In the genomic region with DNA sequence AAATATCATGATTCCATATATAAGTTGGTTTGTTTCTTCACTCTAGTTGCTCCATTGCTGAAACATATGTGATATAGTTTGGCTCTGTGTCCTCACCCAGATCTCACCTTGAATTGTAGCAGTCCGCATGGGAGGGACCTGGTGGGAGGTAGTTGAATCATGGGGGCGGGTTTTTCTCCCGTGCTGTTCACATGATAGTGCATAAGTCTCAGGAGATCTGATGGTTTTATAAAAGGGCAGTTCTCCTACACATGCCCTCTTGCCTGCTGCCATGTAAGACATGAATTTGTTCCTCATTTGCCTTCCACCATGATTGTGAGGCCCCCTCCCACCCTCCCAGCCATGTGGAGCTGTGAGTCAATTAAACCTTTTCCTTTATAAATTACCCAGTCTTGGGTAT, we compare ENCODE assay signal across 30 cellular contexts.
"Had no signal": no experiment of that assay in that cellular context is flagged by ENCODE, and none has a peak within 500 bp of the region (broad histone marks: within the 10 kb centered on the region; RNA-seq: fewer than 3 reads in every experiment).

No MANE protein-coding gene starts in this region.

- H3K27me3 ChIP-seq: ascending aorta, cardiac muscle cell had no signal

- H3K36me3 Mint-ChIP-seq: activated CD8-positive, alpha-beta memory T cell treated with anti-CD3 and anti-CD28 coated beads, Interleukin-2, amount 10 ng/mL, durations not matched to agents 7 days and 5 days; activated naive CD4-positive, alpha-beta T cell treated with anti-CD3 and anti-CD28 coated beads, Interleukin-2, amount 10 ng/mL, durations not matched to agents 7 days and 5 days; activated naive CD4-positive, alpha-beta T cell treated with anti-CD3 and anti-CD28 coated beads, Interleukin-2, amount 50 U/mL, for 24 hours; activated naive CD8-positive, alpha-beta T cell; activated naive CD8-positive, alpha-beta T cell treated with anti-CD3 and anti-CD28 coated beads, Interleukin-2, amount 10 ng/mL, durations not matched to agents 7 days and 5 days; brain; WTC11 had no signal

- H3K27ac ChIP-seq: ascending aorta, cardiac muscle cell, WERI-Rb-1 had no signal

- H3K9me3 ChIP-seq: ascending aorta had no signal

- H3K9me3 Mint-ChIP-seq: brain; central memory CD8-positive, alpha-beta T cell; WTC11 had no signal

- H3K4me1 ChIP-seq: ascending aorta had no signal

- H3K27me3 Mint-ChIP-seq: activated CD4-positive, alpha-beta memory T cell treated with anti-CD3 and anti-CD28 coated beads, Interleukin-2, amount 10 ng/mL, durations not matched to agents 7 days and 5 days; activated CD4-positive, alpha-beta T cell treated with anti-CD3 and anti-CD28 coated beads for 36 hours; activated CD4-positive, alpha-beta T cell treated with anti-CD3 and anti-CD28 coated beads, Interleukin-2, amount 10 ng/mL, durations not matched to agents 7 days and 5 days; activated CD8-positive, alpha-beta memory T cell treated with anti-CD3 and anti-CD28 coated beads, Interleukin-2, amount 10 ng/mL, durations not matched to agents 7 days and 5 days; activated naive CD4-positive, alpha-beta T cell treated with anti-CD3 and anti-CD28 coated beads, Interleukin-2, amount 10 ng/mL, durations not matched to agents 7 days and 5 days; activated naive CD4-positive, alpha-beta T cell treated with anti-CD3 and anti-CD28 coated beads, Interleukin-2, amount 50 U/mL, for 24 hours; activated naive CD8-positive, alpha-beta T cell treated with anti-CD3 and anti-CD28 coated beads, Interleukin-2, amount 10 ng/mL, durations not matched to agents 7 days and 5 days; activated naive CD8-positive, alpha-beta T cell treated with anti-CD3 and anti-CD28 coated beads, Interleukin-2, amount 50 U/mL, for 24 hours; activated T-cell treated with anti-CD3 and anti-CD28 coated beads, Interleukin-2, amount 50 U/mL, for 24 hours; brain; central memory CD8-positive, alpha-beta T cell; T-helper 17 cell had no signal

- H3K4me3 ChIP-seq: ascending aorta, cardiac muscle cell had no signal

- H3K36me3 ChIP-seq: ascending aorta, cardiac muscle cell, WERI-Rb-1 had no signal

- H3K4me3 Mint-ChIP-seq: activated CD4-positive, alpha-beta memory T cell treated with anti-CD3 and anti-CD28 coated beads, Interleukin-2, amount 10 ng/mL, durations not matched to agents 7 days and 5 days; activated CD4-positive, alpha-beta T cell treated with anti-CD3 and anti-CD28 coated beads for 36 hours; activated CD4-positive, alpha-beta T cell treated with anti-CD3 and anti-CD28 coated beads, Interleukin-2, amount 10 ng/mL, durations not matched to agents 7 days and 5 days; activated CD8-positive, alpha-beta memory T cell treated with anti-CD3 and anti-CD28 coated beads, Interleukin-2, amount 10 ng/mL, durations not matched to agents 7 days and 5 days; activated CD8-positive, alpha-beta T cell treated with anti-CD3 and anti-CD28 coated beads, Interleukin-2, amount 10 ng/mL, durations not matched to agents 7 days and 5 days; activated naive CD4-positive, alpha-beta T cell treated with anti-CD3 and anti-CD28 coated beads, Interleukin-2, amount 10 ng/mL, durations not matched to agents 7 days and 5 days; activated naive CD4-positive, alpha-beta T cell treated with anti-CD3 and anti-CD28 coated beads, Interleukin-2, amount 50 U/mL, for 24 hours; activated naive CD8-positive, alpha-beta T cell; activated naive CD8-positive, alpha-beta T cell treated with anti-CD3 and anti-CD28 coated beads, Interleukin-2, amount 10 ng/mL, durations not matched to agents 7 days and 5 days; activated naive CD8-positive, alpha-beta T cell treated with anti-CD3 and anti-CD28 coated beads, Interleukin-2, amount 50 U/mL, for 24 hours; activated T-cell treated with anti-CD3 and anti-CD28 coated beads, Interleukin-2, amount 50 U/mL, for 24 hours; brain; central memory CD8-positive, alpha-beta T cell; T-helper 17 cell; WTC11 had no signal

- DNase-seq: activated CD4-positive, alpha-beta memory T cell treated with anti-CD3 and anti-CD28 coated beads, Interleukin-2, amount 10 ng/mL, durations not matched to agents 7 days and 5 days; activated CD4-positive, alpha-beta T cell treated with anti-CD3 and anti-CD28 coated beads for 1 hour; activated CD4-positive, alpha-beta T cell treated with anti-CD3 and anti-CD28 coated beads, Interleukin-2, amount 10 ng/mL, durations not matched to agents 7 days and 5 days; activated CD4-positive, CD25-positive, alpha-beta regulatory T cell; activated CD8-positive, alpha-beta memory T cell treated with anti-CD3 and anti-CD28 coated beads for 24 hours; activated CD8-positive, alpha-beta memory T cell treated with anti-CD3 and anti-CD28 coated beads, Interleukin-2, amount 10 ng/mL, durations not matched to agents 7 days and 5 days; activated CD8-positive, alpha-beta memory T cell treated with anti-CD3 and anti-CD28 coated beads, Interleukin-2, amount 50 U/mL, for 48 hours; activated CD8-positive, alpha-beta T cell treated with anti-CD3 and anti-CD28 coated beads, Interleukin-2, amount 10 ng/mL, durations not matched to agents 7 days and 5 days; activated effector memory CD4-positive, alpha-beta T cell treated with Interleukin-2 at 50 U/mL for 16 hours; activated gamma-delta T cell; activated naive CD4-positive, alpha-beta T cell treated with anti-CD3 and anti-CD28 coated beads, Interleukin-2, amount 10 ng/mL, durations not matched to agents 7 days and 5 days; activated naive CD4-positive, alpha-beta T cell treated with Interleukin-2 at 50 U/mL for 16 hours; activated naive CD8-positive, alpha-beta T cell treated with anti-CD3 and anti-CD28 coated beads, Interleukin-2, amount 10 ng/mL, durations not matched to agents 7 days and 5 days; activated T-cell treated with anti-CD3 and anti-CD28 coated beads, Interleukin-2, amount 50 U/mL, for 24 hours; activated T-cell treated with anti-CD3 and anti-CD28 coated beads, Interleukin-2, amount 50 U/mL, for 48 hours; cerebellar nuclear complex; T-helper 17 cell; T1000 had no signal

- ATAC-seq: activated CD4-positive, alpha-beta T cell treated with anti-CD3 and anti-CD28 coated beads for 36 hours; activated CD4-positive, CD25-positive, alpha-beta regulatory T cell treated with anti-CD3 and anti-CD28 coated beads, Interleukin-2, amount 50 U/mL, for 24 hours; activated CD8-positive, alpha-beta memory T cell treated with anti-CD3 and anti-CD28 coated beads, Interleukin-2, amount 10 ng/mL, durations not matched to agents 7 days and 5 days; activated CD8-positive, alpha-beta T cell treated with anti-CD3 and anti-CD28 coated beads, Interleukin-2, amount 10 ng/mL, durations not matched to agents 7 days and 5 days; activated naive CD8-positive, alpha-beta T cell treated with anti-CD3 and anti-CD28 coated beads, Interleukin-2, amount 50 U/mL, for 24 hours; T-helper 17 cell had no signal

- H3K27ac Mint-ChIP-seq: activated CD4-positive, alpha-beta memory T cell treated with anti-CD3 and anti-CD28 coated beads, Interleukin-2, amount 10 ng/mL, durations not matched to agents 7 days and 5 days; activated CD4-positive, alpha-beta T cell treated with anti-CD3 and anti-CD28 coated beads for 36 hours; activated CD4-positive, alpha-beta T cell treated with anti-CD3 and anti-CD28 coated beads, Interleukin-2, amount 10 ng/mL, durations not matched to agents 7 days and 5 days; activated CD8-positive, alpha-beta memory T cell treated with anti-CD3 and anti-CD28 coated beads, Interleukin-2, amount 10 ng/mL, durations not matched to agents 7 days and 5 days; activated CD8-positive, alpha-beta T cell treated with anti-CD3 and anti-CD28 coated beads, Interleukin-2, amount 10 ng/mL, durations not matched to agents 7 days and 5 days; activated naive CD4-positive, alpha-beta T cell treated with anti-CD3 and anti-CD28 coated beads, Interleukin-2, amount 10 ng/mL, durations not matched to agents 7 days and 5 days; activated naive CD4-positive, alpha-beta T cell treated with anti-CD3 and anti-CD28 coated beads, Interleukin-2, amount 50 U/mL, for 24 hours; activated naive CD8-positive, alpha-beta T cell; activated naive CD8-positive, alpha-beta T cell treated with anti-CD3 and anti-CD28 coated beads, Interleukin-2, amount 10 ng/mL, durations not matched to agents 7 days and 5 days; activated naive CD8-positive, alpha-beta T cell treated with anti-CD3 and anti-CD28 coated beads, Interleukin-2, amount 50 U/mL, for 24 hours; activated T-cell treated with anti-CD3 and anti-CD28 coated beads, Interleukin-2, amount 50 U/mL, for 24 hours; activated T-helper 2 cell treated with anti-CD3 and anti-CD28 coated beads, Interferon-gamma antibody, Interleukin-2, Interleukin-4, amounts not matched to agents 10 μg/mL and 5 μg/mL and 100 μg/mL, durations not matched to agents 14 hours and 24 hours and 36 hours; brain; T-helper 17 cell; WTC11 had no signal

- H3K4me1 Mint-ChIP-seq: activated CD4-positive, alpha-beta memory T cell treated with anti-CD3 and anti-CD28 coated beads, Interleukin-2, amount 10 ng/mL, durations not matched to agents 7 days and 5 days; activated CD4-positive, alpha-beta T cell treated with anti-CD3 and anti-CD28 coated beads for 36 hours; activated CD4-positive, alpha-beta T cell treated with anti-CD3 and anti-CD28 coated beads, Interleukin-2, amount 10 ng/mL, durations not matched to agents 7 days and 5 days; activated CD8-positive, alpha-beta memory T cell treated with anti-CD3 and anti-CD28 coated beads, Interleukin-2, amount 10 ng/mL, durations not matched to agents 7 days and 5 days; activated naive CD4-positive, alpha-beta T cell treated with anti-CD3 and anti-CD28 coated beads, Interleukin-2, amount 10 ng/mL, durations not matched to agents 7 days and 5 days; activated naive CD4-positive, alpha-beta T cell treated with anti-CD3 and anti-CD28 coated beads, Interleukin-2, amount 50 U/mL, for 24 hours; activated naive CD8-positive, alpha-beta T cell treated with anti-CD3 and anti-CD28 coated beads, Interleukin-2, amount 10 ng/mL, durations not matched to agents 7 days and 5 days; activated naive CD8-positive, alpha-beta T cell treated with anti-CD3 and anti-CD28 coated beads, Interleukin-2, amount 50 U/mL, for 24 hours; brain; central memory CD8-positive, alpha-beta T cell; T-helper 17 cell had no signal
